In genomic region chr6:48611332-48611731, GRCh38 we compare ENCODE assay signal across 29 cellular contexts.
DNase-seq lines count a peak whose midpoint lies in the region; ATAC-seq and TF ChIP-seq lines count a peak whose summit lies in the region.
"Had no signal": no experiment of that assay in that cellular context is flagged by ENCODE, and none has a peak within 500 bp of the region (broad histone marks: within the 10 kb centered on the region; RNA-seq: fewer than 3 reads in every experiment).

No MANE protein-coding gene starts in this region.

- H2BK20ac ChIP-seq in IMR-90 (ENCODE audit: low read depth, low read length): no peak overlapping the region

- H4K8ac ChIP-seq in IMR-90 (ENCODE audit: low read depth in 2 of 2, low read length in 2 of 2): no peak overlapping the region

- POLR2A ChIA-PET in IMR-90 (lab: Charles Lee; ENCODE audit: unreplicated experiment): no interaction called here

- H3K36me3 Mint-ChIP-seq in type B pancreatic cell: no peaks in the 10 kb centered on the region
- H3K36me3 Mint-ChIP-seq: activated naive CD8-positive, alpha-beta T cell treated with anti-CD3 and anti-CD28 coated beads, Interleukin-2, amount 10 ng/mL, durations not matched to agents 7 days and 5 days; stimulated activated memory B cell treated with anti-CD40 and anti-IgM and Interleukin-4, amounts not matched to agents 10 μg/mL and 1 μg/mL and 100 μg/mL, for 72 hours had no signal

- H3K36me3 ChIP-seq in IMR-90 (ENCODE audit: control insufficient read depth, insufficient read depth, low read length): no peaks in the 10 kb centered on the region
- H3K36me3 ChIP-seq: heart left ventricle, neutrophil, prostate gland, suprapubic skin had no signal

- TF ChIP-seq RAD21 in IMR-90 (IDR thresholded peaks at IDR 0.05; ENCODE audit: low read length): no peak

- no peak overlapping the region for H2AK5ac ChIP-seq in IMR-90 (ENCODE audit: low read depth, low read length)

- H2AFZ ChIP-seq in IMR-90 (replicated peaks; ENCODE audit: low read length, poor library complexity): no peak overlapping the region

- H4K5ac ChIP-seq in IMR-90 (ENCODE audit: low read depth, low read length): no peak overlapping the region

- H2BK120ac ChIP-seq in IMR-90 (ENCODE audit: low read depth, low read length): no peak overlapping the region

- no peak overlapping the region for H3K9ac ChIP-seq in IMR-90 (ENCODE audit: low read depth, low read length)

- H3K9me1 ChIP-seq in IMR-90 (ENCODE audit: insufficient read depth, low read length): no peaks in the 10 kb centered on the region

- H3K23ac ChIP-seq in IMR-90 (ENCODE audit: low read depth, low read length): no peak overlapping the region

- ATAC-seq in IMR-90 (ENCODE audit: low read depth) (no peak), HG02678 (IDR thresholded peaks at IDR 0.05; ENCODE audit: unreplicated experiment) (no peak)
- ATAC-seq: A549; activated CD8-positive, alpha-beta T cell treated with anti-CD3 and anti-CD28 coated beads for 36 hours; GM12878; heart left ventricle; left colon; stimulated activated memory B cell treated with anti-CD40 and anti-IgM and Interleukin-4, amounts not matched to agents 10 μg/mL and 1 μg/mL and 100 μg/mL, for 72 hours had no signal

- CTCF ChIA-PET in IMR-90 (lab: Yijun Ruan, JAX): no interaction called here

- no peak overlapping the region for H4K91ac ChIP-seq in IMR-90 (ENCODE audit: insufficient read depth, low read depth, low read length)

- no peaks in the 10 kb centered on the region for H3K79me1 ChIP-seq in IMR-90 (ENCODE audit: low read depth in 1 of 2, low read length in 2 of 2)

- H3K27me3 ChIP-seq in IMR-90 (ENCODE audit: control insufficient read depth, insufficient read depth, low read length): no peaks in the 10 kb centered on the region; the same call in 1 of the 2 replicates
- H3K27me3 ChIP-seq: heart left ventricle, neutrophil, suprapubic skin had no signal

- H2AK9ac ChIP-seq in IMR-90 (replicated peaks; ENCODE audit: low read depth, low read length, poor library complexity): no peak overlapping the region

- no peaks in the 10 kb centered on the region for H3K9me3 Mint-ChIP-seq in type B pancreatic cell

- no peaks in the 10 kb centered on the region for H3K9me3 ChIP-seq in IMR-90 (ENCODE audit: control insufficient read depth, insufficient read depth, low read length)
- H3K9me3 ChIP-seq: A549, neutrophil, prostate gland, suprapubic skin had no signal

- H3K56ac ChIP-seq in IMR-90 (ENCODE audit: extremely low read depth, insufficient read depth, low read length): no peak overlapping the region

- in situ Hi-C loops in IMR-90 (cut with MboI; ENCODE audit: low sequenced_read_pairs) (no loop called here), astrocyte of the spinal cord (cut with HindIII; ENCODE audit: low sequenced_read_pairs) (no loop called here)

- H2BK15ac ChIP-seq in IMR-90 (ENCODE audit: low read depth, low read length): no peak overlapping the region

- no peak overlapping the region for H3K14ac ChIP-seq in IMR-90 (replicated peaks; ENCODE audit: low read depth, low read length)

- no peak for TF ChIP-seq POLR2A in IMR-90 (IDR thresholded peaks at IDR 0.05; ENCODE audit: low read depth, low read length)

- peak; percentile 12 for DNase-seq in A172 (ENCODE audit: low spot score)
- peak; percentile 46 for DNase-seq in IMR-90
- peak; percentile 69 for DNase-seq in astrocyte of the spinal cord (ENCODE audit: low read depth, low spot score)
- peak; percentile 86 for DNase-seq in fibroblast of the aortic adventitia (ENCODE audit: low read depth)
- DNase-seq in NOMO-1 treated with DMSO at 0.1 percent for 48 hours (lab: John Stamatoyannopoulos, UW; ENCODE audit: unreplicated experiment): no peak
- no peak for DNase-seq in NCI-H1436 treated with DMSO at 0.1 percent for 48 hours (lab: John Stamatoyannopoulos, UW)
- no peak for DNase-seq in type B pancreatic cell (ENCODE audit: extremely low spot score, unreplicated experiment)
- DNase-seq: activated CD4-positive, alpha-beta T cell treated with anti-CD3 and anti-CD28 coated beads for 1 hour; activated CD8-positive, alpha-beta T cell treated with anti-CD3 and anti-CD28 coated beads for 36 hours; activated effector memory CD4-positive, alpha-beta T cell treated with anti-CD3 and anti-CD28 coated beads, Interleukin-2, amount 50 U/mL, for 16 hours; activated naive CD8-positive, alpha-beta T cell treated with anti-CD3 and anti-CD28 coated beads, Interleukin-2, amount 10 ng/mL, durations not matched to agents 7 days and 5 days; DMS53; endodermal cell; heart left ventricle; left colon; mesendoderm; NCI-H1092; NCI-H187 treated with DMSO at 0.1 percent for 48 hours; SIG-M5; T-helper 1 cell had no signal

- dilution Hi-C loops in IMR-90 (cut with HindIII; ENCODE audit: low sequenced_read_pairs, unreplicated experiment): no loop called here

- no peak overlapping the region for H2BK5ac ChIP-seq in IMR-90 (ENCODE audit: low read depth, low read length, poor library complexity, severe bottlenecking)

- H3K18ac ChIP-seq in IMR-90 (ENCODE audit: low read depth, low read length): no peak overlapping the region

- TF ChIP-seq CTCF in IMR-90 (conservative IDR thresholded peaks at IDR 0.05; ENCODE audit: low read depth, low read length) (no peak), astrocyte of the spinal cord (IDR thresholded peaks at IDR 0.05; ENCODE audit: low read depth, low read length) (no peak), fibroblast of the aortic adventitia (IDR thresholded peaks at IDR 0.05; ENCODE audit: insufficient read depth, low read length) (no peak), type B pancreatic cell (conservative IDR thresholded peaks at IDR 0.05) (no peak)

- no peaks in the 10 kb centered on the region for H3K4me1 Mint-ChIP-seq in type B pancreatic cell (ENCODE audit: unreplicated experiment)
- H3K4me1 Mint-ChIP-seq: activated naive CD8-positive, alpha-beta T cell treated with anti-CD3 and anti-CD28 coated beads, Interleukin-2, amount 10 ng/mL, durations not matched to agents 7 days and 5 days; stimulated activated memory B cell treated with anti-CD40 and anti-IgM and Interleukin-4, amounts not matched to agents 10 μg/mL and 1 μg/mL and 100 μg/mL, for 72 hours had no signal

- 60% methylated on average over 2 of the region's 3 CpGs; no CpG with 5 or more reads in 1 of the 2 experiments for WGBS in IMR-90 (ENCODE audit: extremely low coverage in 2 of 2, insufficient read length in 1 of 2), 2 experiments

- H3K4ac ChIP-seq in IMR-90 (ENCODE audit: low read depth, low read length): no peak overlapping the region

- intact Hi-C loops in IMR-90 (cut with micrococcal nuclease): no loop called here

- no peak overlapping the region for H3K4me2 ChIP-seq in IMR-90 (ENCODE audit: low read depth, low read length)
- H3K4me2 ChIP-seq: A549, smooth muscle cell had no signal

- BruUV-seq in IMR-90 (replicated peaks; lab: Mats Ljungman, UMichigan): no TSS peak

- H4K20me1 ChIP-seq in IMR-90 (ENCODE audit: insufficient read depth, low read length): no peaks in the 10 kb centered on the region

- no peak overlapping the region for H3K4me3 Mint-ChIP-seq in type B pancreatic cell
- H3K4me3 Mint-ChIP-seq: activated CD8-positive, alpha-beta T cell treated with anti-CD3 and anti-CD28 coated beads for 36 hours; activated naive CD8-positive, alpha-beta T cell treated with anti-CD3 and anti-CD28 coated beads, Interleukin-2, amount 10 ng/mL, durations not matched to agents 7 days and 5 days; endodermal cell; stimulated activated memory B cell treated with anti-CD40 and anti-IgM and Interleukin-4, amounts not matched to agents 10 μg/mL and 1 μg/mL and 100 μg/mL, for 72 hours had no signal

- H3K27ac ChIP-seq in IMR-90 (ENCODE audit: insufficient read depth, low read length): no peak overlapping the region
- H3K27ac ChIP-seq: A549, coronary artery, heart left ventricle, neutrophil, prostate gland, suprapubic skin had no signal

- no peaks in the 10 kb centered on the region for H3K27me3 Mint-ChIP-seq in type B pancreatic cell
- H3K27me3 Mint-ChIP-seq: activated CD8-positive, alpha-beta T cell treated with anti-CD3 and anti-CD28 coated beads for 36 hours; activated naive CD8-positive, alpha-beta T cell treated with anti-CD3 and anti-CD28 coated beads, Interleukin-2, amount 10 ng/mL, durations not matched to agents 7 days and 5 days; stimulated activated memory B cell treated with anti-CD40 and anti-IgM and Interleukin-4, amounts not matched to agents 10 μg/mL and 1 μg/mL and 100 μg/mL, for 72 hours had no signal

- H3K4me3 ChIP-seq in IMR-90 (ENCODE audit: insufficient read depth, low read depth, low read length) (no peak overlapping the region), astrocyte of the spinal cord (ENCODE audit: low read depth, low read length) (no peak overlapping the region), fibroblast of the aortic adventitia (ENCODE audit: low read depth, low read length) (no peak overlapping the region)
- H3K4me3 ChIP-seq: A549, coronary artery, GM12878, heart left ventricle, prostate gland, smooth muscle cell, suprapubic skin had no signal

- no peak overlapping the region for H3K27ac Mint-ChIP-seq in type B pancreatic cell
- H3K27ac Mint-ChIP-seq: activated CD8-positive, alpha-beta T cell treated with anti-CD3 and anti-CD28 coated beads for 36 hours; activated naive CD8-positive, alpha-beta T cell treated with anti-CD3 and anti-CD28 coated beads, Interleukin-2, amount 10 ng/mL, durations not matched to agents 7 days and 5 days; endodermal cell; stimulated activated memory B cell treated with anti-CD40 and anti-IgM and Interleukin-4, amounts not matched to agents 10 μg/mL and 1 μg/mL and 100 μg/mL, for 72 hours had no signal

- H3K4me1 ChIP-seq in IMR-90 (ENCODE audit: control insufficient read depth, insufficient read depth, low read length): no peaks in the 10 kb centered on the region
- H3K4me1 ChIP-seq: A549, heart left ventricle, prostate gland, suprapubic skin had no signal

TF ChIP-seq in IMR-90, 13 proteins besides CTCF, POLR2A, EP300 and RAD21 (continues in another document):
- TF ChIP-seq FOS (IDR thresholded peaks at IDR 0.05; ENCODE audit: low read depth, low read length) (no peak), MAZ (IDR thresholded peaks at IDR 0.05; ENCODE audit: borderline replicate concordance, low read depth, low read length) (no peak), ELK1 (IDR thresholded peaks at IDR 0.05; ENCODE audit: borderline replicate concordance, low read depth, low read length) (no peak)

Comparison
In these comparisons a context has a peak if more than half of its experiments do, and no peak if none do; other contexts are left out.
1. DNase-seq: peak in A172 (single experiment), IMR-90 (single experiment), astrocyte of the spinal cord (single experiment) and fibroblast of the aortic adventitia (single experiment); none in NOMO-1 treated with DMSO at 0.1 percent for 48 hours (single experiment), NCI-H1436 treated with DMSO at 0.1 percent for 48 hours (single experiment) and type B pancreatic cell (single experiment).